In the genomic region with DNA sequence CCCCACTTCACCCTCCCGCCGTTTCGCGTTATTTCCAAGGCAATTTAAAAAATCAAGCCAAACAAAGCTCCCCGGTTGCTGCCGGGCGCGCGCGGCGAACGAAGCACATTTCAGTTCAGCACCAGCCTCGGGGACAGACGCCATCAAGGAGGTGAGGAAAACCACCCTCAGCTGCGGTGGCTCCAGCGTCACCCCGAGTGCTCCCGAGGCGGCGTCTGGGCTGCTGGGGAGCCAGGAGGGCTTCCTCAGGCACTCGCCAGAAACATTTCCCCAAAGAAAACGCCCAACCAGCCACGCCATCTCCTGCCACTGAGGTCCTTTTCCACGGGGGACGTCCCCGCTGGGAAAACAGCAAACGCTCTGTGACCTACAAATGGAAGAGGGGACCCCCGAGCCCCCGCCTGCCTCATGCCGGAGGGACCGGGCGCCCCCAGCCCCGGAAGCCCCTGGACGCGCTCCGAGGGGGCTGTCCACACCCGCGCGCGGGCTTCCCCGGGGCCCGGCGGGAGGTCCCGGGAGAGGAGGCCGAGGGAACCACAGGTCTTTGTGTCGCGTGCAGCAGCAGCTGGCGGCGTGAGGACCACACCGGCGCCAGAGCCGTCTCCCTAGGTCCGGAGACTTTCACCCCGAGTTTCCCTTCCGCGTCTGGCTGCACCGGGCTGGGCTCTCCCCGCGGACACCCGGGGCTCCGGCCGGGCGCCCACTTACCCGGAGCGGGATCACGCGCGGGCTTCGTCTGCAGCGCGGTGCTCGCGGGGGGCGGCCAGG, we compare ENCODE assay signal across 8 cellular contexts. TPM values are rescaled to one million over a fixed set of nuclear protein-coding genes. Genes with fewer than 3 reads are reported as not detected.
DNase-seq lines count a peak whose midpoint lies in the region; ATAC-seq and TF ChIP-seq lines count a peak whose summit lies in the region.

No MANE protein-coding gene starts in this region.

- no peaks in the 10 kb centered on the region for H4K20me1 ChIP-seq in PC-9 (ENCODE audit: insufficient read depth)
- no peaks in the 10 kb centered on the region for H4K20me1 ChIP-seq in osteoblast (ENCODE audit: insufficient read depth, low read length)

- no peak for TF ChIP-seq POLR2A in vagina (IDR thresholded peaks at IDR 0.05)

- POLR2A ChIA-PET in PC-9 (lab: Charles Lee; ENCODE audit: unreplicated experiment): interaction anchor here (0.7 kb wide), 1 partner anchor 144 kb away, joined by 4 read pairs; no protein-coding TSS in a partner anchor

- intact Hi-C loops in PC-9 (cut with micrococcal nuclease; ENCODE audit: unreplicated experiment): loop anchor here (10.0 kb wide), 1 partner anchor 266 kb away; no protein-coding TSS in a partner anchor
- intact Hi-C loops in vagina (cut with DNase I): no loop called here

- no peaks in the 10 kb centered on the region for H3K9me2 ChIP-seq in PC-9 (ENCODE audit: insufficient read depth)

- H3K36me3 ChIP-seq in PC-9 (ENCODE audit: low read depth): no peaks in the 10 kb centered on the region
- H3K36me3 ChIP-seq in osteoblast (ENCODE audit: insufficient read depth, low read length): no peaks in the 10 kb centered on the region
- no peaks in the 10 kb centered on the region for H3K36me3 ChIP-seq in vagina

- ATAC-seq in HG02759 (IDR thresholded peaks at IDR 0.05; ENCODE audit: unreplicated experiment): peak; percentile 58
- peak; percentile 82 for ATAC-seq in foreskin keratinocyte

- peak overlapping the region; percentile 84 for H2AFZ ChIP-seq in PC-9
- H2AFZ ChIP-seq in osteoblast (ENCODE audit: low read length): no peak overlapping the region

- H3F3A ChIP-seq in PC-9 (ENCODE audit: insufficient read depth, low read depth): no peaks in the 10 kb centered on the region; the same call in 1 of the 2 replicates

- CTCF ChIA-PET in PC-9 (lab: Charles Lee): interaction anchor here (0.6 kb wide), 1 partner anchor 142 kb away, joined by 5 read pairs; no protein-coding TSS in a partner anchor

- peak; percentile 86 for DNase-seq in GM03348 (ENCODE audit: low spot score)
- peak; percentile 40 to 65 for DNase-seq in PC-9
- DNase-seq in activated gamma-delta T cell (lab: John Stamatoyannopoulos, UW): peak; percentile 35
- DNase-seq in foreskin keratinocyte: peak in 1 of 2 donors; percentile 42
- DNase-seq in osteoblast (ENCODE audit: insufficient read length, low spot score, missing footprints): peak; percentile 97
- no peak for DNase-seq in vagina (ENCODE audit: extremely low spot score in 2 of 2)
- DNase-seq in SKM-1 treated with dmso at 0.1 percent for 144 hours (lab: John Stamatoyannopoulos, UW; ENCODE audit: unreplicated experiment): no peak

- H3K4me1 ChIP-seq in PC-9 (replicated peaks; ENCODE audit: insufficient read depth): peaks cover 4% of the 10 kb centered on the region; the same call in 1 of the 2 replicates
- H3K4me1 ChIP-seq in foreskin keratinocyte: no peaks in the 10 kb centered on the region
- H3K4me1 ChIP-seq in osteoblast (ENCODE audit: insufficient read depth, low read length): peaks cover 7% of the 10 kb centered on the region
- H3K4me1 ChIP-seq in vagina: peaks cover 27% of the 10 kb centered on the region

- no peaks in the 10 kb centered on the region for H3K9me3 ChIP-seq in PC-9 (ENCODE audit: insufficient read depth, low read depth)
- no peaks in the 10 kb centered on the region for H3K9me3 ChIP-seq in osteoblast (ENCODE audit: low read depth, low read length)
- no peaks in the 10 kb centered on the region for H3K9me3 ChIP-seq in vagina

- H3K4me3 ChIP-seq in PC-9 (peak overlapping the region; percentile 76), osteoblast (ENCODE audit: insufficient read depth, low read length) (peak overlapping the region; percentile 52), vagina (peak overlapping the region; percentile 53 to 64)

- H3K27me3 ChIP-seq in PC-9 (ENCODE audit: insufficient read depth, low read depth): no peaks in the 10 kb centered on the region
- H3K27me3 ChIP-seq in foreskin keratinocyte: peaks cover 83% of the 10 kb centered on the region
- peaks cover 60% of the 10 kb centered on the region for H3K27me3 ChIP-seq in osteoblast (ENCODE audit: insufficient read depth, low read length)
- H3K27me3 ChIP-seq in vagina: no peaks in the 10 kb centered on the region

- H3K4me2 ChIP-seq in PC-9: peak overlapping the region; percentile 96
- H3K4me2 ChIP-seq in osteoblast (ENCODE audit: insufficient read depth, low read length): peak overlapping the region; percentile 79

- H3K27ac ChIP-seq in PC-9 (no peak overlapping the region), foreskin keratinocyte (no peak overlapping the region), osteoblast (ENCODE audit: low read depth, low read length) (no peak overlapping the region), vagina (no peak overlapping the region)

- TF ChIP-seq CTCF in PC-9 (conservative IDR thresholded peaks at IDR 0.05): no peak
- TF ChIP-seq CTCF in foreskin keratinocyte (conservative IDR thresholded peaks at IDR 0.05): no peak
- no peak for TF ChIP-seq CTCF in osteoblast (IDR thresholded peaks at IDR 0.05; ENCODE audit: extremely low read depth, low read depth, low read length)
- TF ChIP-seq CTCF in vagina (IDR thresholded peaks at IDR 0.05): no peak

- H3K79me2 ChIP-seq in PC-9 (ENCODE audit: low read depth): no peaks in the 10 kb centered on the region
- no peaks in the 10 kb centered on the region for H3K79me2 ChIP-seq in osteoblast (ENCODE audit: insufficient read depth, low read length)

- no TSS peak for BruUV-seq in PC-9 (replicated peaks; lab: Mats Ljungman, UMichigan)

RNA-seq across cellular contexts. Expression of a gene that starts 0.4 kb away (rescaled TPM):
- total RNA-seq in PC-9 (2021) (15.5 and 16.3 TPM in 2 replicates), foreskin keratinocyte (0.21 and 0.31 TPM in 2 replicates), osteoblast (under 0.01 and 0.29 TPM in 2 replicates), vagina (6.6 TPM)
- polyA plus RNA-seq in foreskin keratinocyte: 0.19 and 0.20 TPM in 2 replicates

Comparison
In these comparisons a context has a peak if more than half of its experiments do, and no peak if none do; other contexts are left out.
1. DNase-seq: peak in GM03348 (single experiment), PC-9 (2 of 2), activated gamma-delta T cell (single experiment) and osteoblast (single experiment); none in vagina (0 of 2) and SKM-1 treated with dmso at 0.1 percent for 144 hours (single experiment).
2. Peak in every context shown above with its lines, with median percentiles within 50 percentile points of each other: H3K4me3 ChIP-seq.